ENCODE assay signal across 7 cellular contexts in genomic region chr3:62188547-62189375, GRCh38.
DNase-seq lines count a peak whose midpoint lies in the region; ATAC-seq, FAIRE-seq and TF ChIP-seq lines count a peak whose summit lies in the region.

No MANE protein-coding gene starts in this region.

- DNase-seq in GM12892 (ENCODE audit: insufficient read length) = peak; percentile 54
- DNase-seq in NCI-H187 treated with DMSO at 0.1 percent for 48 hours (lab: John Stamatoyannopoulos, UW) = peak; percentile 13
- DNase-seq in UCSD-AML1 (lab: John Stamatoyannopoulos, UW; ENCODE audit: unreplicated experiment) = peak; percentile 51
- DNase-seq in brain pericyte (ENCODE audit: low read depth, low spot score) = peak; percentile 25
- peak; percentile 75 for DNase-seq in stimulated activated CD4-positive, alpha-beta T cell treated with anti-CD3 and anti-CD28 coated beads, Interleukin-15, amount 100 ng/mL, for 24 hours

- FAIRE-seq in GM12892 (lab: Jason Lieb, UNC) (peak; percentile 92), islet of Langerhans (lab: Jason Lieb, UNC) (peak; percentile 93)

- no peak for TF ChIP-seq POLR2A in GM12892 (IDR thresholded peaks at IDR 0.05; ENCODE audit: low read depth, low read length)

- peak; percentile 75 for ATAC-seq in HG02852 (IDR thresholded peaks at IDR 0.05; ENCODE audit: unreplicated experiment)

Comparison
In these comparisons a context has a peak if more than half of its experiments do, and no peak if none do; other contexts are left out.
1. Peak in every context shown above with its lines: DNase-seq and ATAC-seq.
2. DNase-seq: peak in every context shown above with its lines; median percentile 75 in stimulated activated CD4-positive, alpha-beta T cell treated with anti-CD3 and anti-CD28 coated beads, Interleukin-15, amount 100 ng/mL, for 24 hours; 54 in GM12892; 51 in UCSD-AML1; 25 in brain pericyte; 13 in NCI-H187 treated with DMSO at 0.1 percent for 48 hours.